Comparison of ENCODE assay signal across 9 cellular contexts in the genomic region with DNA sequence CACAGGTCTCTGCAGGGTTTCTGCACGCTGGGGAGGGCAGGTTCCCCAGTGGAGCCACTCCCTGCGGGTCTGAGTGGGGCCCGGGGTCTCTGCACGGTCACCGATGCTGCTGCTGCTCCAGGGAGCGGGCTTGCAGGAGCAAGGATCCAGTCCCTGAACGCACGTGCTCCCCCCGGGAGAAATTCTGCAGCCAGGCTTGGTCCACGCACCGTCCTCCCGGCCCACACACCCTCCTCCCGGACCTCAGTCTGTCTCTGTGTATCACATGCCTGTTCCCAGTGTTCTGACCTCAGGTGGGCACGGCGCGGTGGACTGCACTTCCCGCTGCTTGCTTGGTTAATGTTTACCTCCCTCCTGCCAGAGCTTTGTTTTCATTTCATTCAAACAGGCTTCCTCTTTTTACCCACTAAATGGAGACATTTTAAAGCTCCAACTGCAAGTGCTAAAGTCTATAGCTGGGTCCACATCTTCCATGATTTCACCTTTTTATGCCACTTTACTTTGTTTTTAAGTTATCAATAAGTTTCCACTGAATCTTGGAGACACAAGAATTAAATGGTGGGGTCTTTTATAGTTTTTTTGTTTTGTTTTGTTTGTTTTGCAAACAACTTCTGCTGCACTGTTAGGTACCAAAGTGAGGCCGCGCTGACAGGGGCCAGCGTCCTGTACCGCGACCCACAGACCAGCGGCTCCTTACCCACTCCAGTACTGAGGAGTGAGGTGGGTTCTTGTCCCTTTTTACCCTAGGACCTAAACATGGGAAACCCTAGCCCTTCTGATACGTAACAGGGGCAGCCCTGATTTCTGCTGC.
DNase-seq lines count a peak whose midpoint lies in the region; ATAC-seq and TF ChIP-seq lines count a peak whose summit lies in the region.
"Had no signal": no experiment of that assay in that cellular context is flagged by ENCODE, and none has a peak within 500 bp of the region (broad histone marks: within the 10 kb centered on the region; RNA-seq: fewer than 3 reads in every experiment).

No MANE protein-coding gene starts in this region.

- no peak overlapping the region for H3K27ac ChIP-seq in left ventricle myocardium inferior (replicated peaks)
- H3K27ac ChIP-seq in brain microvascular endothelial cell = no peak overlapping the region
- H3K27ac ChIP-seq: thoracic aorta had no signal

- peaks cover 33% of the 10 kb centered on the region for H3K4me1 ChIP-seq in left ventricle myocardium inferior

- intact Hi-C loops in left ventricle myocardium superior (cut with micrococcal nuclease) = no loop called here
- intact Hi-C loops in left ventricle myocardium inferior (cut with micrococcal nuclease) = no loop called here

- H3K27me3 ChIP-seq in left ventricle myocardium inferior (ENCODE audit: low read depth) = peaks cover 73% of the 10 kb centered on the region
- peaks cover 47% of the 10 kb centered on the region for H3K27me3 ChIP-seq in brain microvascular endothelial cell (replicated peaks)

- H3K9me3 ChIP-seq in left ventricle myocardium inferior (replicated peaks) = no peaks in the 10 kb centered on the region
- H3K9me3 ChIP-seq: thoracic aorta had no signal

- peak; percentile 8 for DNase-seq in left ventricle myocardium superior
- DNase-seq in left ventricle myocardium inferior = no peak
- DNase-seq in NOMO-1 treated with DMSO at 0.1 percent for 48 hours (lab: John Stamatoyannopoulos, UW; ENCODE audit: unreplicated experiment) = peak; percentile 40
- peak; percentile 82 for DNase-seq in kidney tubule cell (ENCODE audit: low spot score)
- no peak for DNase-seq in type B pancreatic cell (ENCODE audit: extremely low spot score, unreplicated experiment)
- no peak for DNase-seq in ureter (ENCODE audit: low spot score)
- no peak for DNase-seq in brain microvascular endothelial cell
- no peak for DNase-seq in NCI-H1436 (lab: John Stamatoyannopoulos, UW)

- no peaks in the 10 kb centered on the region for H3K9me3 Mint-ChIP-seq in type B pancreatic cell

- peak overlapping the region; percentile 63 for H3K4me3 Mint-ChIP-seq in type B pancreatic cell

- H3K27ac Mint-ChIP-seq in type B pancreatic cell = peak overlapping the region; percentile 92

- H3K4me1 Mint-ChIP-seq in type B pancreatic cell (ENCODE audit: unreplicated experiment) = peaks cover 24% of the 10 kb centered on the region

- TF ChIP-seq CTCF in left ventricle myocardium inferior (IDR thresholded peaks at IDR 0.05; ENCODE audit: borderline replicate concordance) = no peak
- no peak for TF ChIP-seq CTCF in type B pancreatic cell (conservative IDR thresholded peaks at IDR 0.05)
- no peak for TF ChIP-seq CTCF in brain microvascular endothelial cell (IDR thresholded peaks at IDR 0.05; ENCODE audit: low read depth, low read length, missing control alignments)

- H3K4me3 ChIP-seq in left ventricle myocardium inferior = no peak overlapping the region
- no peak overlapping the region for H3K4me3 ChIP-seq in brain microvascular endothelial cell (ENCODE audit: low read depth, low read length)

- in situ Hi-C loops in brain microvascular endothelial cell (cut with HindIII; ENCODE audit: low pct_ligation_motif_present, low sequenced_read_pairs) = no loop called here

- no peaks in the 10 kb centered on the region for H3K36me3 ChIP-seq in left ventricle myocardium inferior
- H3K36me3 ChIP-seq in brain microvascular endothelial cell (replicated peaks) = no peaks in the 10 kb centered on the region
- H3K36me3 ChIP-seq: thoracic aorta had no signal

- H3K36me3 Mint-ChIP-seq in type B pancreatic cell = no peaks in the 10 kb centered on the region

- no peak for ATAC-seq in left ventricle myocardium superior

- peaks cover 8% of the 10 kb centered on the region for H3K27me3 Mint-ChIP-seq in type B pancreatic cell

Comparison
In these comparisons a context has a peak if more than half of its experiments do, and no peak if none do; other contexts are left out.
1. DNase-seq: peak in left ventricle myocardium superior (single experiment), NOMO-1 treated with DMSO at 0.1 percent for 48 hours (single experiment) and kidney tubule cell (single experiment); none in left ventricle myocardium inferior (single experiment), type B pancreatic cell (single experiment), ureter (single experiment), brain microvascular endothelial cell (single experiment) and NCI-H1436 (single experiment).